In genomic region chr2:202643012-202643858, GRCh38 we compare ENCODE assay signal across 13 cellular contexts. TPM values are rescaled to one million over a fixed set of nuclear protein-coding genes. Genes with fewer than 3 reads are reported as not detected.
A peak's percentile ranks its signal among the peaks of the same experiment; 100 is the strongest.
DNase-seq lines count a peak whose midpoint lies in the region; ATAC-seq, FAIRE-seq and TF ChIP-seq lines count a peak whose summit lies in the region.
"Had no signal": no experiment of that assay in that cellular context is flagged by ENCODE, and none has a peak within 500 bp of the region (broad histone marks: within the 10 kb centered on the region; RNA-seq: fewer than 3 reads in every experiment).

No MANE protein-coding gene starts in this region.

- H3K4me2 ChIP-seq in OCI-LY7 (ENCODE audit: low read length) (peak overlapping the region; percentile 66), endothelial cell of umbilical vein (ENCODE audit: insufficient read depth, low read length) (peak overlapping the region; percentile 29)
- H3K4me2 ChIP-seq: A549 had no signal

- CTCF ChIA-PET in OCI-LY7 (lab: Charles Lee; ENCODE audit: unreplicated experiment) (interaction anchor here (0.6 kb wide), 1 partner anchor 260 kb away, joined by 3 read pairs; no protein-coding TSS in a partner anchor), endothelial cell of umbilical vein (lab: Charles Lee) (interaction anchor here (1.9 kb wide), 1 partner anchor 55 kb away, joined by 6 read pairs; no protein-coding TSS in a partner anchor)

- H3K4me3 ChIP-seq in OCI-LY7 (ENCODE audit: low read depth, low read length, poor library complexity, severe bottlenecking) (peak overlapping the region; percentile 47), endothelial cell of umbilical vein (replicated peaks in 1 of 3; ENCODE audit: insufficient read depth in 1 of 3, low read depth in 1 of 3, low read length in 3 of 3) (no peak overlapping the region)
- H3K4me3 ChIP-seq: A549, thyroid gland had no signal

- DNase-seq in activated CD4-positive, alpha-beta T cell treated with anti-CD3 and anti-CD28 coated beads, Interleukin-2, amount 10 ng/mL, durations not matched to agents 24 days and 14 days, result peak; percentile 71
- DNase-seq in activated CD4-positive, alpha-beta T cell treated with anti-CD3 and anti-CD28 coated beads for 4 hours, result no peak
- DNase-seq in OCI-LY7 (ENCODE audit: low spot score), result peak; percentile 41
- DNase-seq in endothelial cell of umbilical vein (ENCODE audit: low read depth, low spot score), result peak; percentile 17
- no peak for DNase-seq in NCI-H2081 treated with DMSO at 0.1 percent for 48 hours (lab: John Stamatoyannopoulos, UW)
- DNase-seq: effector CD4-positive, alpha-beta T cell; GF-D8; NCI-H226; thyroid gland had no signal

- intact Hi-C loops in activated CD4-positive, alpha-beta T cell treated with anti-CD3 and anti-CD28 coated beads, Interleukin-2, amount 10 ng/mL, durations not matched to agents 24 days and 14 days (cut with micrococcal nuclease), result loop anchor here (1.0 to 5.0 kb wide), 3 partner anchors 9 to 119 kb away; no protein-coding TSS in a partner anchor
- intact Hi-C loops in OCI-LY7 (cut with micrococcal nuclease; ENCODE audit: unreplicated experiment), result no loop called here
- intact Hi-C loops in endothelial cell of umbilical vein (cut with micrococcal nuclease), result no loop called here

- no peaks in the 10 kb centered on the region for H3K9me1 ChIP-seq in endothelial cell of umbilical vein (replicated peaks; ENCODE audit: control insufficient read depth, extremely low read depth, insufficient read depth, low read length)

- no peaks in the 10 kb centered on the region for H3K9me3 ChIP-seq in OCI-LY7 (ENCODE audit: low read length)
- no peaks in the 10 kb centered on the region for H3K9me3 ChIP-seq in endothelial cell of umbilical vein (replicated peaks; ENCODE audit: control insufficient read depth, insufficient read depth, low read length)
- H3K9me3 ChIP-seq: A549, thyroid gland had no signal

- peaks cover 3% of the 10 kb centered on the region for H3K9me3 Mint-ChIP-seq in activated CD4-positive, alpha-beta T cell treated with anti-CD3 and anti-CD28 coated beads, Interleukin-2, amount 10 ng/mL, durations not matched to agents 24 days and 14 days
- H3K9me3 Mint-ChIP-seq in stimulated activated memory B cell treated with anti-CD40 and anti-IgM and Interleukin-4, amounts not matched to agents 10 μg/mL and 1 μg/mL and 100 μg/mL, for 72 hours, result no peaks in the 10 kb centered on the region

- peaks cover 27% of the 10 kb centered on the region for H3K4me1 ChIP-seq in OCI-LY7 (ENCODE audit: insufficient read depth, low read length, poor library complexity, severe bottlenecking)
- peaks cover 5% of the 10 kb centered on the region for H3K4me1 ChIP-seq in endothelial cell of umbilical vein (ENCODE audit: control insufficient read depth, extremely low read depth, insufficient read depth, low read length)
- H3K4me1 ChIP-seq: thyroid gland had no signal

- peak overlapping the region; percentile 55 for H3K27ac ChIP-seq in OCI-LY7 (ENCODE audit: low read depth, low read length, poor library complexity, severe bottlenecking)
- H3K27ac ChIP-seq in endothelial cell of umbilical vein (ENCODE audit: insufficient read depth, low read depth, low read length), result no peak overlapping the region
- H3K27ac ChIP-seq: A549, thyroid gland had no signal

- H4K20me1 ChIP-seq in OCI-LY7 (ENCODE audit: insufficient read depth, low read length) (no peaks in the 10 kb centered on the region), endothelial cell of umbilical vein (replicated peaks; ENCODE audit: control insufficient read depth, extremely low read depth, insufficient read depth, low read length) (no peaks in the 10 kb centered on the region)

- no peaks in the 10 kb centered on the region for H3K27me3 Mint-ChIP-seq in activated CD4-positive, alpha-beta T cell treated with anti-CD3 and anti-CD28 coated beads, Interleukin-2, amount 10 ng/mL, durations not matched to agents 24 days and 14 days
- H3K27me3 Mint-ChIP-seq in stimulated activated memory B cell treated with anti-CD40 and anti-IgM and Interleukin-4, amounts not matched to agents 10 μg/mL and 1 μg/mL and 100 μg/mL, for 72 hours, result no peaks in the 10 kb centered on the region

- no peak for FAIRE-seq in endothelial cell of umbilical vein (lab: Jason Lieb, UNC)
- FAIRE-seq: A549 had no signal

- no peak for TF ChIP-seq POLR2A in endothelial cell of umbilical vein (IDR thresholded peaks at IDR 0.05; ENCODE audit: low read depth, low read length)

- H3K4me1 Mint-ChIP-seq in activated CD4-positive, alpha-beta T cell treated with anti-CD3 and anti-CD28 coated beads, Interleukin-2, amount 10 ng/mL, durations not matched to agents 24 days and 14 days, result peaks cover 37% of the 10 kb centered on the region
- peaks cover 52% of the 10 kb centered on the region for H3K4me1 Mint-ChIP-seq in stimulated activated memory B cell treated with anti-CD40 and anti-IgM and Interleukin-4, amounts not matched to agents 10 μg/mL and 1 μg/mL and 100 μg/mL, for 72 hours

- ATAC-seq in stimulated activated memory B cell treated with anti-CD40 and anti-IgM and Interleukin-4, amounts not matched to agents 10 μg/mL and 1 μg/mL and 100 μg/mL, for 72 hours, result peak; percentile 71
- ATAC-seq in HG03045 (IDR thresholded peaks at IDR 0.05; ENCODE audit: unreplicated experiment), result no peak
- no peak for ATAC-seq in GM21526 (IDR thresholded peaks at IDR 0.05; ENCODE audit: low FRiP score, unreplicated experiment)
- ATAC-seq: A549 had no signal

- H3K36me3 ChIP-seq in OCI-LY7 (ENCODE audit: insufficient read depth, low read length) (no peaks in the 10 kb centered on the region), endothelial cell of umbilical vein (ENCODE audit: control insufficient read depth in 2 of 2, extremely low read depth in 1 of 2, insufficient read depth in 2 of 2, low read length in 2 of 2) (no peaks in the 10 kb centered on the region)
- H3K36me3 ChIP-seq: thyroid gland had no signal

- POLR2A ChIA-PET in OCI-LY7 (lab: Charles Lee), result interaction anchor here (0.6 to 1.2 kb wide), 15 partner anchors 9 to 1021 kb away, joined by 3 to 11 read pairs (median 3); partner anchors contain the start of gene FAM117B
- POLR2A ChIA-PET in endothelial cell of umbilical vein (lab: Charles Lee), result no interaction called here

- H3K9ac ChIP-seq in endothelial cell of umbilical vein (replicated peaks; ENCODE audit: extremely low read depth, insufficient read depth, low read length), result no peak overlapping the region

- TF ChIP-seq CTCF in OCI-LY7 (conservative IDR thresholded peaks at IDR 0.05; ENCODE audit: low read length) (no peak), endothelial cell of umbilical vein (IDR thresholded peaks at IDR 0.05; ENCODE audit: extremely low read depth in 1 of 2, insufficient read depth in 1 of 2, low read depth in 1 of 2, low read length in 2 of 2) (no peak)

- H3K9me2 ChIP-seq in OCI-LY7 (ENCODE audit: insufficient read depth, low read length), result no peaks in the 10 kb centered on the region

- peak overlapping the region; percentile 73 for H3K4me3 Mint-ChIP-seq in activated CD4-positive, alpha-beta T cell treated with anti-CD3 and anti-CD28 coated beads, Interleukin-2, amount 10 ng/mL, durations not matched to agents 24 days and 14 days
- H3K4me3 Mint-ChIP-seq in stimulated activated memory B cell treated with anti-CD40 and anti-IgM and Interleukin-4, amounts not matched to agents 10 μg/mL and 1 μg/mL and 100 μg/mL, for 72 hours, result peak overlapping the region; percentile 74

- H2AFZ ChIP-seq in OCI-LY7 (ENCODE audit: low read length) (peak overlapping the region; percentile 60), endothelial cell of umbilical vein (ENCODE audit: low read depth, low read length) (no peak overlapping the region)

- peaks cover 2% of the 10 kb centered on the region for H3K36me3 Mint-ChIP-seq in activated CD4-positive, alpha-beta T cell treated with anti-CD3 and anti-CD28 coated beads, Interleukin-2, amount 10 ng/mL, durations not matched to agents 24 days and 14 days (ENCODE audit: low read depth)
- no peaks in the 10 kb centered on the region for H3K36me3 Mint-ChIP-seq in stimulated activated memory B cell treated with anti-CD40 and anti-IgM and Interleukin-4, amounts not matched to agents 10 μg/mL and 1 μg/mL and 100 μg/mL, for 72 hours

- peak overlapping the region; percentile 93 for H3K27ac Mint-ChIP-seq in activated CD4-positive, alpha-beta T cell treated with anti-CD3 and anti-CD28 coated beads, Interleukin-2, amount 10 ng/mL, durations not matched to agents 24 days and 14 days
- H3K27ac Mint-ChIP-seq in stimulated activated memory B cell treated with anti-CD40 and anti-IgM and Interleukin-4, amounts not matched to agents 10 μg/mL and 1 μg/mL and 100 μg/mL, for 72 hours, result no peak overlapping the region

- dilution Hi-C loops in endothelial cell of umbilical vein (cut with MboI; ENCODE audit: extremely low pct_ligation_motif_present, low sequenced_read_pairs), result no loop called here

- no peaks in the 10 kb centered on the region for H3K27me3 ChIP-seq in endothelial cell of umbilical vein (ENCODE audit: control insufficient read depth in 2 of 2, insufficient read depth in 2 of 2, low read length in 2 of 2)
- H3K27me3 ChIP-seq: thyroid gland had no signal

- peaks cover 36% of the 10 kb centered on the region; the same call in 1 of the 2 replicates for H3K79me2 ChIP-seq in OCI-LY7 (ENCODE audit: insufficient read depth, low read depth, low read length)
- H3K79me2 ChIP-seq in endothelial cell of umbilical vein (ENCODE audit: control insufficient read depth, insufficient read depth, low read length), result no peaks in the 10 kb centered on the region

- BruUV-seq in OCI-LY7 (replicated peaks; lab: Mats Ljungman, UMichigan) (no TSS peak), endothelial cell of umbilical vein (replicated peaks; lab: Mats Ljungman, UMichigan) (no TSS peak)

TF ChIP-seq in endothelial cell of umbilical vein, 7 proteins besides CTCF, POLR2A, EP300 and RAD21 (continues in another document):
- TF ChIP-seq MYC (IDR thresholded peaks at IDR 0.05; ENCODE audit: low read depth, low read length) (no peak), GATA2 (IDR thresholded peaks at IDR 0.05; ENCODE audit: insufficient read depth, insufficient read length, low read depth, low read length) (no peak), POLR2AphosphoS5 (IDR thresholded peaks at IDR 0.05; ENCODE audit: insufficient read depth, low read depth, low read length) (no peak), EZH2 (IDR thresholded peaks at IDR 0.05; ENCODE audit: borderline replicate concordance, low read depth, low read length, severe bottlenecking) (no peak)

RNA-seq across cellular contexts. Expression of gene FAM117B, which starts 8.5 kb away (rescaled TPM):
- 14.5 TPM in 2 replicates for total RNA-seq in activated CD4-positive, alpha-beta T cell treated with anti-CD3 and anti-CD28 coated beads, Interleukin-2, amount 10 ng/mL, durations not matched to agents 24 days and 14 days
- total RNA-seq in OCI-LY7 (2014; rRNA removed; shearing (Covaris generic)), result 3.1 and 4.2 TPM in 2 replicates
- 18.4 and 19.6 TPM in 2 replicates for total RNA-seq in OCI-LY7 (2022)
- total RNA-seq in endothelial cell of umbilical vein, result 5.7 and 7.0 TPM in 2 replicates
- polyA plus RNA-seq in endothelial cell of umbilical vein, result 1.1 and 1.3 TPM in 2 replicates
- polyA plus RNA-seq in endothelial cell of umbilical vein (2011; cell fraction: cytosol; rRNA removed), result 1.6 and 1.8 TPM in 2 replicates
- polyA plus RNA-seq in endothelial cell of umbilical vein (2011; cell fraction: nucleus; rRNA removed), result 2.2 TPM in 2 replicates
- polyA plus RNA-seq in endothelial cell of umbilical vein (2012), result 2.4 and 2.8 TPM in 2 replicates
- polyA minus RNA-seq in endothelial cell of umbilical vein, result 3.4 and 3.5 TPM in 2 replicates
- polyA minus RNA-seq in endothelial cell of umbilical vein (2011; cell fraction: cytosol; rRNA and poly(A)+ RNA removed), result 4.7 TPM
- polyA minus RNA-seq in endothelial cell of umbilical vein (2011; cell fraction: nucleus; rRNA and poly(A)+ RNA removed), result 4.5 and 4.6 TPM in 2 replicates

Comparison
In these comparisons a context has a peak if more than half of its experiments do, and no peak if none do; other contexts are left out.
1. DNase-seq: peak in activated CD4-positive, alpha-beta T cell treated with anti-CD3 and anti-CD28 coated beads, Interleukin-2, amount 10 ng/mL, durations not matched to agents 24 days and 14 days (single experiment), OCI-LY7 (single experiment) and endothelial cell of umbilical vein (single experiment); none in activated CD4-positive, alpha-beta T cell treated with anti-CD3 and anti-CD28 coated beads for 4 hours (0 of 2) and NCI-H2081 treated with DMSO at 0.1 percent for 48 hours (single experiment).